1 cellular context compared by ENCODE assay signal in the genomic region with DNA sequence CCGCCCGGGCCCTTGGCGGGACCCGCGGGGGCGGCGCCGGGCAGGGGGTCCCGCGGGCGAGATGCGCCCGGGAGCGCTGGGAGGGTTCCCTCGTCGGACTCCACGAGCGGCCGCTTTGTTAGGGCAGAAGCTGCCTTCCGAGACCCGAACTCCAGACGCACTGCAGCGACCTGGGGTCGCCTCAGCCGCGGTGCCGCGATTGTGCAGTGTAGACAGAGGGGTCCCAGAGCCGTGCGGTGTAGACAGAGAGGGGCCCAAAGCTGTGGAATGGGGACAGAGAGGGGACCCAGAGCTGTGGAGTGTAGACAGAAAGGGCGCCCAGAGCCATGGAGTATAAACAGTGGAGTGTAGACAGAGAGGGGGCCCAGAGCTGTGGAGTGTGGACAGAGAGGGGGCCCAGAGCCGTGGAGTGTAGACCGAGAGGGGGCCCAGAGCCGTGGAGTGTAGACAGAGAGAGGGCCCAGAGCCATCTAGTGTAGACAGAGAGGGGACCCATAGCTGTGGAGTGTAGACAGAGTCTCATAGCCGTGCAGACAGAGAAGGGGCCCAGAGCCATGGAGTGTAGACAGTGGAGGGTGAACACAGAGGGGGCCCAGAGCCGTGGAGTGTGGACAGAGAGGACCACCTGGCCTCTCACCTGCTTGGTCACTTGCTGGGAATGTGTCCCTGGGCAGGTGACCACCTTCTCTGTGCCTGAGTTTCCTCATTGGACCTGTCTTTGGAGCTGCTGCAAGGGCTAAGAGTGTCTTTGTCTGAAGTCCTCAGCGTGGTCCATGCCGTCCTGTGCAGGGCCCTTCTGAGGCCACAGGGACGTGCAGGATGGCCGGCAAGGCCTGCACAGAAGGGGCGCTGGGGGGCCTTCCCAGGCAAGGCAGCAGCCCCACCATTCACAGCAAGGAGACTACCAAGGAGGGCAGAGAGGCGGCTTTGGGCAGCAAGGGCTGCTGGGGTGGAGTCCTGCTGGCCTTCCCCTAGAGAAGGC.
TF ChIP-seq lines count a peak whose summit lies in the region.

No MANE protein-coding gene starts in this region.

TF ChIP-seq in HepG2, 621 proteins besides CTCF, POLR2A, EP300 and RAD21 (continued from another document and continues in another):
- TF ChIP-seq, protein P1, sequence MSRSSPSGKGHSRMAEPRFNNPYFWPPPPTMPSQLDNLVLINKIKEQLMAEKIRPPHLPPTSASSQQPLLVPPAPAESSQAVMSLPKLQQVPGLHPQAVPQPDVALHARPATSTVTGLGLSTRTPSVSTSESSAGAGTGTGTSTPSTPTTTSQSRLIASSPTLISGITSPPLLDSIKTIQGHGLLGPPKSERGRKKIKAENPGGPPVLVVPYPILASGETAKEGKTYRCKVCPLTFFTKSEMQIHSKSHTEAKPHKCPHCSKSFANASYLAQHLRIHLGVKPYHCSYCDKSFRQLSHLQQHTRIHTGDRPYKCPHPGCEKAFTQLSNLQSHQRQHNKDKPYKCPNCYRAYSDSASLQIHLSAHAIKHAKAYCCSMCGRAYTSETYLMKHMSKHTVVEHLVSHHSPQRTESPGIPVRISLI (CRISPR knock-in tag; IDR thresholded peaks at IDR 0.05; ENCODE audit: borderline replicate concordance), result no peak
- TF ChIP-seq ZBTB7A (CRISPR knock-in tag; IDR thresholded peaks at IDR 0.05), result no peak
- TF ChIP-seq ZSCAN20 (CRISPR knock-in tag; IDR thresholded peaks at IDR 0.05; ENCODE audit: borderline replicate concordance), result peak; percentile 99
- TF ChIP-seq, protein P2, sequence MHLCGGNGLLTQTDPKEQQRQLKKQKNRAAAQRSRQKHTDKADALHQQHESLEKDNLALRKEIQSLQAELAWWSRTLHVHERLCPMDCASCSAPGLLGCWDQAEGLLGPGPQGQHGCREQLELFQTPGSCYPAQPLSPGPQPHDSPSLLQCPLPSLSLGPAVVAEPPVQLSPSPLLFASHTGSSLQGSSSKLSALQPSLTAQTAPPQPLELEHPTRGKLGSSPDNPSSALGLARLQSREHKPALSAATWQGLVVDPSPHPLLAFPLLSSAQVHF (CRISPR knock-in tag; IDR thresholded peaks at IDR 0.05), result no peak
- 0 out of 2 replicates have a peak, but pooled peaks have one; percentile 34 for TF ChIP-seq ZBTB7B (CRISPR knock-in tag; IDR thresholded peaks at IDR 0.05)
- no peak for TF ChIP-seq RFXANK (CRISPR knock-in tag; IDR thresholded peaks at IDR 0.05)
- TF ChIP-seq ZSCAN31 (CRISPR knock-in tag; IDR thresholded peaks at IDR 0.05; ENCODE audit: low read depth), result no peak; the same call in 1 of the 2 replicates
- 0 out of 2 replicates have a peak, but pooled peaks have one; percentile 35 for TF ChIP-seq ZSCAN29 (CRISPR knock-in tag; conservative IDR thresholded peaks at IDR 0.05)
- TF ChIP-seq ZNF382 (CRISPR knock-in tag; IDR thresholded peaks at IDR 0.05; ENCODE audit: borderline replicate concordance), result no peak
- TF ChIP-seq, protein P3, sequence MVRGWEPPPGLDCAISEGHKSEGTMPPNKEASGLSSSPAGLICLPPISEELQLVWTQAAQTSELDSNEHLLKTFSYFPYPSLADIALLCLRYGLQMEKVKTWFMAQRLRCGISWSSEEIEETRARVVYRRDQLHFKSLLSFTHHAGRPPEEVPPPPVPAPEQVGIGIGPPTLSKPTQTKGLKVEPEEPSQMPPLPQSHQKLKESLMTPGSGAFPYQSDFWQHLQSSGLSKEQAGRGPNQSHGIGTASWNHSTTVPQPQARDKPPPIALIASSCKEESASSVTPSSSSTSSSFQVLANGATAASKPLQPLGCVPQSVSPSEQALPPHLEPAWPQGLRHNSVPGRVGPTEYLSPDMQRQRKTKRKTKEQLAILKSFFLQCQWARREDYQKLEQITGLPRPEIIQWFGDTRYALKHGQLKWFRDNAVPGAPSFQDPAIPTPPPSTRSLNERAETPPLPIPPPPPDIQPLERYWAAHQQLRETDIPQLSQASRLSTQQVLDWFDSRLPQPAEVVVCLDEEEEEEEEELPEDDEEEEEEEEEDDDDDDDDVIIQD (CRISPR knock-in tag; IDR thresholded peaks at IDR 0.05; ENCODE audit: low read depth), result no peak
- 0 out of 2 replicates have a peak, but pooled peaks have one; percentile 37 for TF ChIP-seq ARHGAP35 (CRISPR knock-in tag; IDR thresholded peaks at IDR 0.05; ENCODE audit: borderline replicate concordance)
- no peak for TF ChIP-seq FOXO1 (CRISPR knock-in tag; IDR thresholded peaks at IDR 0.05)
- peak; percentile 42; the same call in 1 of the 2 replicates for TF ChIP-seq SP4 (CRISPR knock-in tag; IDR thresholded peaks at IDR 0.05)
- TF ChIP-seq TGIF2 (CRISPR knock-in tag; IDR thresholded peaks at IDR 0.05), result 0 out of 2 replicates have a peak, but pooled peaks have one; percentile 34
- peak; percentile 26 for TF ChIP-seq AGO2 (optimal IDR thresholded peaks at IDR 0.05; ENCODE audit: low read depth, low read length)
- no peak for TF ChIP-seq CENPT (CRISPR knock-in tag; IDR thresholded peaks at IDR 0.05; ENCODE audit: low read depth)
- no peak for TF ChIP-seq TBL1XR1 (IDR thresholded peaks at IDR 0.05; ENCODE audit: borderline replicate concordance, low read length, partially characterized antibody)
- TF ChIP-seq, protein P4, sequence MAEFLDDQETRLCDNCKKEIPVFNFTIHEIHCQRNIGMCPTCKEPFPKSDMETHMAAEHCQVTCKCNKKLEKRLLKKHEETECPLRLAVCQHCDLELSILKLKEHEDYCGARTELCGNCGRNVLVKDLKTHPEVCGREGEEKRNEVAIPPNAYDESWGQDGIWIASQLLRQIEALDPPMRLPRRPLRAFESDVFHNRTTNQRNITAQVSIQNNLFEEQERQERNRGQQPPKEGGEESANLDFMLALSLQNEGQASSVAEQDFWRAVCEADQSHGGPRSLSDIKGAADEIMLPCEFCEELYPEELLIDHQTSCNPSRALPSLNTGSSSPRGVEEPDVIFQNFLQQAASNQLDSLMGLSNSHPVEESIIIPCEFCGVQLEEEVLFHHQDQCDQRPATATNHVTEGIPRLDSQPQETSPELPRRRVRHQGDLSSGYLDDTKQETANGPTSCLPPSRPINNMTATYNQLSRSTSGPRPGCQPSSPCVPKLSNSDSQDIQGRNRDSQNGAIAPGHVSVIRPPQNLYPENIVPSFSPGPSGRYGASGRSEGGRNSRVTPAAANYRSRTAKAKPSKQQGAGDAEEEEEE (CRISPR knock-in tag; IDR thresholded peaks at IDR 0.05; ENCODE audit: borderline replicate concordance), result no peak
- TF ChIP-seq, protein P5, sequence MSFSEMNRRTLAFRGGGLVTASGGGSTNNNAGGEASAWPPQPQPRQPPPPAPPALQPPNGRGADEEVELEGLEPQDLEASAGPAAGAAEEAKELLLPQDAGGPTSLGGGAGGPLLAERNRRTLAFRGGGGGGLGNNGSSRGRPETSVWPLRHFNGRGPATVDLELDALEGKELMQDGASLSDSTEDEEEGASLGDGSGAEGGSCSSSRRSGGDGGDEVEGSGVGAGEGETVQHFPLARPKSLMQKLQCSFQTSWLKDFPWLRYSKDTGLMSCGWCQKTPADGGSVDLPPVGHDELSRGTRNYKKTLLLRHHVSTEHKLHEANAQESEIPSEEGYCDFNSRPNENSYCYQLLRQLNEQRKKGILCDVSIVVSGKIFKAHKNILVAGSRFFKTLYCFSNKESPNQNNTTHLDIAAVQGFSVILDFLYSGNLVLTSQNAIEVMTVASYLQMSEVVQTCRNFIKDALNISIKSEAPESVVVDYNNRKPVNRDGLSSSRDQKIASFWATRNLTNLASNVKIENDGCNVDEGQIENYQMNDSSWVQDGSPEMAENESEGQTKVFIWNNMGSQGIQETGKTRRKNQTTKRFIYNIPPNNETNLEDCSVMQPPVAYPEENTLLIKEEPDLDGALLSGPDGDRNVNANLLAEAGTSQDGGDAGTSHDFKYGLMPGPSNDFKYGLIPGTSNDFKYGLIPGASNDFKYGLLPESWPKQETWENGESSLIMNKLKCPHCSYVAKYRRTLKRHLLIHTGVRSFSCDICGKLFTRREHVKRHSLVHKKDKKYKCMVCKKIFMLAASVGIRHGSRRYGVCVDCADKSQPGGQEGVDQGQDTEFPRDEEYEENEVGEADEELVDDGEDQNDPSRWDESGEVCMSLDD (CRISPR knock-in tag; IDR thresholded peaks at IDR 0.05; ENCODE audit: borderline replicate concordance), result no peak
- TF ChIP-seq, protein P6, sequence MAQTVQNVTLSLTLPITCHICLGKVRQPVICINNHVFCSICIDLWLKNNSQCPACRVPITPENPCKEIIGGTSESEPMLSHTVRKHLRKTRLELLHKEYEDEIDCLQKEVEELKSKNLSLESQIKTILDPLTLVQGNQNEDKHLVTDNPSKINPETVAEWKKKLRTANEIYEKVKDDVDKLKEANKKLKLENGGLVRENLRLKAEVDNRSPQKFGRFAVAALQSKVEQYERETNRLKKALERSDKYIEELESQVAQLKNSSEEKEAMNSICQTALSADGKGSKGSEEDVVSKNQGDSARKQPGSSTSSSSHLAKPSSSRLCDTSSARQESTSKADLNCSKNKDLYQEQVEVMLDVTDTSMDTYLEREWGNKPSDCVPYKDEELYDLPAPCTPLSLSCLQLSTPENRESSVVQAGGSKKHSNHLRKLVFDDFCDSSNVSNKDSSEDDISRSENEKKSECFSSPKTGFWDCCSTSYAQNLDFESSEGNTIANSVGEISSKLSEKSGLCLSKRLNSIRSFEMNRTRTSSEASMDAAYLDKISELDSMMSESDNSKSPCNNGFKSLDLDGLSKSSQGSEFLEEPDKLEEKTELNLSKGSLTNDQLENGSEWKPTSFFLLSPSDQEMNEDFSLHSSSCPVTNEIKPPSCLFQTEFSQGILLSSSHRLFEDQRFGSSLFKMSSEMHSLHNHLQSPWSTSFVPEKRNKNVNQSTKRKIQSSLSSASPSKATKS (CRISPR knock-in tag; IDR thresholded peaks at IDR 0.05), result no peak
- TF ChIP-seq EEA1 (CRISPR knock-in tag; IDR thresholded peaks at IDR 0.05; ENCODE audit: borderline replicate concordance), result no peak
- no peak for TF ChIP-seq PCBP1 (IDR thresholded peaks at IDR 0.05; ENCODE audit: borderline replicate concordance, low read depth, low read length)
- TF ChIP-seq ZNF17 (CRISPR knock-in tag; IDR thresholded peaks at IDR 0.05), result no peak
- no peak for TF ChIP-seq ZNF879 (CRISPR knock-in tag; IDR thresholded peaks at IDR 0.05)
- TF ChIP-seq, protein P7, sequence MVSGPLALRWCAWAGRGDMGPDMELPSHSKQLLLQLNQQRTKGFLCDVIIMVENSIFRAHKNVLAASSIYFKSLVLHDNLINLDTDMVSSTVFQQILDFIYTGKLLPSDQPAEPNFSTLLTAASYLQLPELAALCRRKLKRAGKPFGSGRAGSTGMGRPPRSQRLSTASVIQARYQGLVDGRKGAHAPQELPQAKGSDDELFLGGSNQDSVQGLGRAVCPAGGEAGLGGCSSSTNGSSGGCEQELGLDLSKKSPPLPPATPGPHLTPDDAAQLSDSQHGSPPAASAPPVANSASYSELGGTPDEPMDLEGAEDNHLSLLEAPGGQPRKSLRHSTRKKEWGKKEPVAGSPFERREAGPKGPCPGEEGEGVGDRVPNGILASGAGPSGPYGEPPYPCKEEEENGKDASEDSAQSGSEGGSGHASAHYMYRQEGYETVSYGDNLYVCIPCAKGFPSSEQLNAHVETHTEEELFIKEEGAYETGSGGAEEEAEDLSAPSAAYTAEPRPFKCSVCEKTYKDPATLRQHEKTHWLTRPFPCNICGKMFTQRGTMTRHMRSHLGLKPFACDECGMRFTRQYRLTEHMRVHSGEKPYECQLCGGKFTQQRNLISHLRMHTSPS (CRISPR knock-in tag; IDR thresholded peaks at IDR 0.05; ENCODE audit: low read depth), result no peak
- no peak for TF ChIP-seq ZBTB21 (CRISPR knock-in tag; IDR thresholded peaks at IDR 0.05)
- no peak for TF ChIP-seq PITX1 (CRISPR knock-in tag; IDR thresholded peaks at IDR 0.05)
- TF ChIP-seq ZNF256 (CRISPR knock-in tag; conservative IDR thresholded peaks at IDR 0.05), result no peak
- TF ChIP-seq, protein P8, sequence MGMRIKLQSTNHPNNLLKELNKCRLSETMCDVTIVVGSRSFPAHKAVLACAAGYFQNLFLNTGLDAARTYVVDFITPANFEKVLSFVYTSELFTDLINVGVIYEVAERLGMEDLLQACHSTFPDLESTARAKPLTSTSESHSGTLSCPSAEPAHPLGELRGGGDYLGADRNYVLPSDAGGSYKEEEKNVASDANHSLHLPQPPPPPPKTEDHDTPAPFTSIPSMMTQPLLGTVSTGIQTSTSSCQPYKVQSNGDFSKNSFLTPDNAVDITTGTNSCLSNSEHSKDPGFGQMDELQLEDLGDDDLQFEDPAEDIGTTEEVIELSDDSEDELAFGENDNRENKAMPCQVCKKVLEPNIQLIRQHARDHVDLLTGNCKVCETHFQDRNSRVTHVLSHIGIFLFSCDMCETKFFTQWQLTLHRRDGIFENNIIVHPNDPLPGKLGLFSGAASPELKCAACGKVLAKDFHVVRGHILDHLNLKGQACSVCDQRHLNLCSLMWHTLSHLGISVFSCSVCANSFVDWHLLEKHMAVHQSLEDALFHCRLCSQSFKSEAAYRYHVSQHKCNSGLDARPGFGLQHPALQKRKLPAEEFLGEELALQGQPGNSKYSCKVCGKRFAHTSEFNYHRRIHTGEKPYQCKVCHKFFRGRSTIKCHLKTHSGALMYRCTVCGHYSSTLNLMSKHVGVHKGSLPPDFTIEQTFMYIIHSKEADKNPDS (CRISPR knock-in tag; IDR thresholded peaks at IDR 0.05), result no peak
- TF ChIP-seq SIN3B (IDR thresholded peaks at IDR 0.05; ENCODE audit: low read length), result no peak
- TF ChIP-seq ATF1 (CRISPR knock-in tag; IDR thresholded peaks at IDR 0.05), result no peak
- TF ChIP-seq, protein P9, sequence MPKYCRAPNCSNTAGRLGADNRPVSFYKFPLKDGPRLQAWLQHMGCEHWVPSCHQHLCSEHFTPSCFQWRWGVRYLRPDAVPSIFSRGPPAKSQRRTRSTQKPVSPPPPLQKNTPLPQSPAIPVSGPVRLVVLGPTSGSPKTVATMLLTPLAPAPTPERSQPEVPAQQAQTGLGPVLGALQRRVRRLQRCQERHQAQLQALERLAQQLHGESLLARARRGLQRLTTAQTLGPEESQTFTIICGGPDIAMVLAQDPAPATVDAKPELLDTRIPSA (CRISPR knock-in tag; IDR thresholded peaks at IDR 0.05; ENCODE audit: borderline replicate concordance), result 0 out of 2 replicates have a peak, but pooled peaks have one; percentile 33
- TF ChIP-seq ZNF737 (CRISPR knock-in tag; IDR thresholded peaks at IDR 0.05; ENCODE audit: borderline replicate concordance), result 0 out of 2 replicates have a peak, but pooled peaks have one; percentile 50
- no peak for TF ChIP-seq KAT2B (IDR thresholded peaks at IDR 0.05; ENCODE audit: borderline replicate concordance, low read depth, low read length)
- TF ChIP-seq SP2 (CRISPR knock-in tag; IDR thresholded peaks at IDR 0.05), result no peak
- TF ChIP-seq SAP130 (CRISPR knock-in tag; IDR thresholded peaks at IDR 0.05; ENCODE audit: low read depth), result peak; percentile 27; the same call in 1 of the 2 replicates
- no peak for TF ChIP-seq ELF3 (CRISPR knock-in tag; IDR thresholded peaks at IDR 0.05)
- no peak for TF ChIP-seq NBN (conservative IDR thresholded peaks at IDR 0.05)
- TF ChIP-seq KDM2A (CRISPR knock-in tag; IDR thresholded peaks at IDR 0.05; ENCODE audit: borderline replicate concordance, low read depth), result 0 out of 2 replicates have a peak, but pooled peaks have one; percentile 2
- TF ChIP-seq HNRNPUL1 (IDR thresholded peaks at IDR 0.05; ENCODE audit: low read depth, low read length), result no peak
- no peak for TF ChIP-seq TOE1 (CRISPR knock-in tag; IDR thresholded peaks at IDR 0.05)
- no peak for TF ChIP-seq ZNF747 (CRISPR knock-in tag; IDR thresholded peaks at IDR 0.05; ENCODE audit: borderline replicate concordance)
- no peak for TF ChIP-seq ARNTL (CRISPR knock-in tag; IDR thresholded peaks at IDR 0.05)
- no peak; the same call in none of the 2 replicates for TF ChIP-seq ZFX (CRISPR knock-in tag; IDR thresholded peaks at IDR 0.05; ENCODE audit: low read depth)
- no peak for TF ChIP-seq BCL6 (CRISPR knock-in tag; IDR thresholded peaks at IDR 0.05)
- TF ChIP-seq SMYD3 (CRISPR knock-in tag; IDR thresholded peaks at IDR 0.05), result no peak
- no peak for TF ChIP-seq U2AF1 (optimal IDR thresholded peaks at IDR 0.05; ENCODE audit: low read depth, low read length)
- TF ChIP-seq SP1 (IDR thresholded peaks at IDR 0.05), result no peak
- no peak for TF ChIP-seq SP1 (CRISPR knock-in tag; IDR thresholded peaks at IDR 0.05)
